16 cellular contexts compared by ENCODE assay signal in genomic region chr3:99419111-99419510, GRCh38.
DNase-seq lines count a peak whose midpoint lies in the region; ATAC-seq lines count a peak whose summit lies in the region.
"Had no signal": no experiment of that assay in that cellular context is flagged by ENCODE, and none has a peak within 500 bp of the region (broad histone marks: within the 10 kb centered on the region; RNA-seq: fewer than 3 reads in every experiment).

No MANE protein-coding gene starts in this region.

- peaks cover 0 to 2% of the 10 kb centered on the region in 2 donors for H3K4me1 ChIP-seq in aorta (ENCODE audit: control insufficient read depth in 1 of 2, insufficient read depth in 2 of 2, low read length in 2 of 2)
- H3K4me1 ChIP-seq: breast epithelium, prostate gland had no signal

- no peaks in the 10 kb centered on the region for H3K9me3 ChIP-seq in aorta (ENCODE audit: control insufficient read depth, low read length)
- H3K9me3 ChIP-seq: breast epithelium, prostate gland had no signal

- H3K27me3 ChIP-seq in aorta (ENCODE audit: control insufficient read depth in 1 of 2, insufficient read depth in 2 of 2, low read length in 1 of 2): no peaks in the 10 kb centered on the region
- H3K27me3 ChIP-seq: breast epithelium had no signal

- WGBS in aorta, 2 donors: 0 to 1% methylated on average over 1 of the region's 1 CpG

- H3K36me3 ChIP-seq in aorta (ENCODE audit: control insufficient read depth in 1 of 2, insufficient read depth in 2 of 2, low read length in 1 of 2): no peaks in the 10 kb centered on the region
- H3K36me3 ChIP-seq: breast epithelium, prostate gland had no signal

- no peak overlapping the region for H3K4me3 ChIP-seq in aorta (ENCODE audit: low read length in 2 of 2)
- H3K4me3 ChIP-seq: breast epithelium, prostate gland had no signal

- ATAC-seq in GM19351 (IDR thresholded peaks at IDR 0.05; ENCODE audit: unreplicated experiment): peak; percentile 5
- ATAC-seq in HG02973 (IDR thresholded peaks at IDR 0.05; ENCODE audit: unreplicated experiment): peak; percentile 29
- ATAC-seq in aorta (ENCODE audit: low FRiP score): no peak
- ATAC-seq in HG03354 (IDR thresholded peaks at IDR 0.05; ENCODE audit: poor library complexity, severe bottlenecking, unreplicated experiment): no peak
- ATAC-seq in activated CD4-positive, CD25-positive, alpha-beta regulatory T cell treated with anti-CD3 and anti-CD28 coated beads, Interleukin-2, amount 50 U/mL, for 24 hours: no peak
- ATAC-seq in left colon: no peak
- ATAC-seq: activated T-cell treated with anti-CD3 and anti-CD28 coated beads, Interleukin-2, amount 50 U/mL, for 72 hours had no signal

- intact Hi-C loops in aorta (cut with DNase I): loop anchor here in 1 of 2 donors (10.0 kb wide), 1 partner anchor 184 kb away; no protein-coding TSS in a partner anchor
- intact Hi-C loops in left colon (cut with DNase I, micrococcal nuclease): no loop called here

- DNase-seq in dermis microvascular lymphatic vessel endothelial cell (ENCODE audit: low read depth in 2 of 2) (peak; percentile 32 to 77), aorta (no peak), left colon (no peak)
- DNase-seq: activated CD4-positive, alpha-beta T cell treated with anti-CD3 and anti-CD28 coated beads for 1 hour; activated T-cell treated with anti-CD3 and anti-CD28 coated beads, Interleukin-2, amount 50 U/mL, for 72 hours; NCI-H2029; stimulated activated CD4-positive, alpha-beta T cell treated with anti-CD3 and anti-CD28 coated beads, Interleukin-2, amount 100 ng/mL, for 48 hours; stimulated activated naive CD4-positive, alpha-beta T cell; SW 1271 had no signal

- H3K27ac ChIP-seq in aorta (ENCODE audit: low read depth in 1 of 2, low read length in 2 of 2): peak overlapping the region; percentile 86 to 90
- H3K27ac ChIP-seq: breast epithelium, KMS-11, prostate gland had no signal

Comparison
In these comparisons a context has a peak if more than half of its experiments do, and no peak if none do; other contexts are left out.
1. ATAC-seq: peak in GM19351 (single experiment) and HG02973 (single experiment); none in aorta (single experiment), HG03354 (single experiment), activated CD4-positive, CD25-positive, alpha-beta regulatory T cell treated with anti-CD3 and anti-CD28 coated beads, Interleukin-2, amount 50 U/mL, for 24 hours (0 of 2) and left colon (single experiment).
2. DNase-seq: peak in dermis microvascular lymphatic vessel endothelial cell (2 of 2); none in aorta (0 of 2) and left colon (0 of 2).